Comparison of ENCODE assay signal across 8 cellular contexts in the genomic region with DNA sequence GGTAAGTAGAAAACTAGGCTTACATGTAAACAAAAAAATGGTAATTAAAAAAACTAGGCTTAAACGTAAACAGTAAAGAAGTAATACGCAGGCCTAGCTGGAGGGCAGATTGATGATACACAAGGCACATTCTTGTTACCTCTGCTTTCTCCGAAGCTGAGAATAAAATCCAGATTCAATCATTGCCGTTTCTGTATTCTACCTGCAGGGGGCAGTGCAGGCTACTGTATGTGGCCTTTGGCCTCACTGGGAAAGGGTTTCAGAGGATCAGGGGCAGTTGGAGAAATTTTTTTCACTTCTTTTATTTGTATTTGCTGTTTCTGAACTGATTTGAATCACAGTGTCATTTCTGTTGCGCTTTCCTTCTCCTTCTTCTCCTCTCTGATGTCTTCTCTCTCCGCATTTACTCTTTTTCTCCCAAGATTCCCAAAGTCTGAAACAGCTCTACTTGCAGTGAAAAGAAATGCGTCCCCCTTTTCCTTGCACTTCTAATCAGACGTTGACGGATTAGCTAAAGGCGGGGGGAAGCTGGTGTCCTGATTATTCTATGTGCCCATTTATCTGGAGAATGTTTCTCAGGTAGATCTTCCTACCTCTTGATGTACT.
DNase-seq lines count a peak whose midpoint lies in the region; ATAC-seq lines count a peak whose summit lies in the region.

No MANE protein-coding gene starts in this region.

- no peaks in the 10 kb centered on the region for H3K36me3 ChIP-seq in Karpas-422 (ENCODE audit: insufficient read depth, low read length)

- H3K4me2 ChIP-seq in Karpas-422 (ENCODE audit: low read depth, low read length, poor library complexity, severe bottlenecking), result no peak overlapping the region

- in situ Hi-C loops in SK-MEL-5 (cut with HindIII; ENCODE audit: low pct_unique_long_range_greater_than_20kb, low sequenced_read_pairs), result loop anchor here (25.0 kb wide), 1 partner anchor 173 kb away; no protein-coding TSS in a partner anchor

- H3K27me3 ChIP-seq in Karpas-422 (ENCODE audit: low read length), result no peaks in the 10 kb centered on the region

- no peak overlapping the region for H3K4me3 ChIP-seq in Karpas-422 (ENCODE audit: low read length)

- H3K4me1 ChIP-seq in Karpas-422 (ENCODE audit: low read length), result peaks cover 10% of the 10 kb centered on the region

- no peak overlapping the region for H2AFZ ChIP-seq in Karpas-422 (ENCODE audit: low read length)

- no peak overlapping the region for H3K9ac ChIP-seq in Karpas-422 (ENCODE audit: low read length)

- no peaks in the 10 kb centered on the region for H4K20me1 ChIP-seq in Karpas-422 (ENCODE audit: insufficient read depth, low read depth, low read length)

- no peaks in the 10 kb centered on the region for H3K9me3 ChIP-seq in Karpas-422 (ENCODE audit: low read length)

- no peak overlapping the region for H3K27ac ChIP-seq in Karpas-422 (ENCODE audit: low read length)

- peak in 1 of 2 donors; percentile 69 for ATAC-seq in left cardiac atrium

- no peaks in the 10 kb centered on the region for H3K79me2 ChIP-seq in Karpas-422 (ENCODE audit: low read length)

- DNase-seq in NCI-H82 (lab: John Stamatoyannopoulos, UW) (peak; percentile 71), NCI-H82 treated with DMSO at 0.1 percent for 48 hours (lab: John Stamatoyannopoulos, UW; ENCODE audit: unreplicated experiment) (no peak), Karpas-422 (peak; percentile 89), SK-MEL-5 (ENCODE audit: low read depth, low spot score) (peak; percentile 91), left cardiac atrium (peak; percentile 34), smooth muscle cell of the brain vasculature (ENCODE audit: low read depth, low spot score) (peak; percentile 20), middle frontal gyrus (ENCODE audit: extremely low spot score, low spot score) (no peak)
- peak; percentile 37 for DNase-seq in activated naive CD4-positive, alpha-beta T cell treated with anti-CD3 and anti-CD28 coated beads, Interleukin-2, amount 50 U/mL, for 16 hours

- intact Hi-C loops in left cardiac atrium (cut with DNase I), result loop anchor here (1.0 to 5.0 kb wide), 2 partner anchors 158 to 160 kb away; no protein-coding TSS in a partner anchor

- no peaks in the 10 kb centered on the region for H3K9me2 ChIP-seq in Karpas-422 (replicated peaks; ENCODE audit: insufficient read depth, low read length)

Comparison
In these comparisons a context has a peak if more than half of its experiments do, and no peak if none do; other contexts are left out.
1. DNase-seq: peak in NCI-H82 (single experiment), Karpas-422 (single experiment), SK-MEL-5 (single experiment), activated naive CD4-positive, alpha-beta T cell treated with anti-CD3 and anti-CD28 coated beads, Interleukin-2, amount 50 U/mL, for 16 hours (single experiment), left cardiac atrium (single experiment) and smooth muscle cell of the brain vasculature (single experiment); none in NCI-H82 treated with DMSO at 0.1 percent for 48 hours (single experiment) and middle frontal gyrus (single experiment).